ENCODE assay signal across 31 cellular contexts in the genomic region with DNA sequence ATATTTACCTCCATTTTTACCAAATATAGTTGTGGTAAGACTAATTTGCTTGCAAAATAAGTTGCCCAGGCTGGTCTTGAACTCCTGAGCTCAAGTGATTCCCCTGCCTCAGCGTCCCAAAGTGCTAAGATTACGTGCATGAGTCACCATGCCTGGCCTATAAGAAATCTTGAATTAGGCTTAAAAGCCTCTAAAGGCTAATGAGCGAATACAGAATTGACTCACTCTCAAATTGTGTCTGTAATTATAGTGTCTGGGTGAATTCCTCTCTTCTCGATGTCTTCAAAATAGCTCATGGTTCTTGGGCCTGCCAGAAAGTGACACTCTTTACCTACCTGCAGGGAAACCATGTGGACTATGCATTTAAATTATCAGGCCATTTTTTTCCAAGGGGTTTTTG.
"Had no signal": no experiment of that assay in that cellular context is flagged by ENCODE, and none has a peak within 500 bp of the region (broad histone marks: within the 10 kb centered on the region; RNA-seq: fewer than 3 reads in every experiment).

No MANE protein-coding gene starts in this region.

- H3K27me3 ChIP-seq: ascending aorta, cardiac muscle cell had no signal

- H3K36me3 ChIP-seq: ascending aorta, cardiac muscle cell had no signal

- H3K27ac ChIP-seq: ascending aorta, cardiac muscle cell, VCaP had no signal

- DNase-seq: activated CD4-positive, alpha-beta memory T cell treated with anti-CD3 and anti-CD28 coated beads, Interleukin-2, amount 10 ng/mL, durations not matched to agents 7 days and 5 days; activated CD4-positive, alpha-beta T cell treated with anti-CD3 and anti-CD28 coated beads for 1 hour; activated CD4-positive, alpha-beta T cell treated with anti-CD3 and anti-CD28 coated beads for 36 hours; activated CD4-positive, alpha-beta T cell treated with anti-CD3 and anti-CD28 coated beads for 48 hours; activated CD4-positive, alpha-beta T cell treated with anti-CD3 and anti-CD28 coated beads, Interleukin-2, amount 10 ng/mL, durations not matched to agents 7 days and 5 days; activated CD4-positive, alpha-beta T cell treated with anti-CD3 and anti-CD28 coated beads, Interleukin-2, amount 50 U/mL, for 48 hours; activated CD4-positive, CD25-positive, alpha-beta regulatory T cell; activated CD8-positive, alpha-beta memory T cell treated with anti-CD3 and anti-CD28 coated beads for 24 hours; activated CD8-positive, alpha-beta memory T cell treated with anti-CD3 and anti-CD28 coated beads, Interleukin-2, amount 10 ng/mL, durations not matched to agents 7 days and 5 days; activated CD8-positive, alpha-beta memory T cell treated with anti-CD3 and anti-CD28 coated beads, Interleukin-2, amount 50 U/mL, for 48 hours; activated CD8-positive, alpha-beta T cell treated with anti-CD3 and anti-CD28 coated beads, Interleukin-2, amount 10 ng/mL, durations not matched to agents 7 days and 5 days; activated effector memory CD4-positive, alpha-beta T cell treated with Interleukin-2 at 50 U/mL for 16 hours; activated gamma-delta T cell; activated naive CD4-positive, alpha-beta T cell treated with anti-CD3 and anti-CD28 coated beads, Interleukin-2, amount 10 ng/mL, durations not matched to agents 7 days and 5 days; activated naive CD4-positive, alpha-beta T cell treated with Interleukin-2 at 50 U/mL for 16 hours; activated naive CD8-positive, alpha-beta T cell treated with anti-CD3 and anti-CD28 coated beads, Interleukin-2, amount 10 ng/mL, durations not matched to agents 7 days and 5 days; activated naive CD8-positive, alpha-beta T cell treated with anti-CD3 and anti-CD28 coated beads, Interleukin-2, amount 50 U/mL, for 24 hours; activated T-cell treated with anti-CD3 and anti-CD28 coated beads, Interleukin-2, amount 50 U/mL, for 24 hours; activated T-cell treated with anti-CD3 and anti-CD28 coated beads, Interleukin-2, amount 50 U/mL, for 48 hours; amygdala; anterior cingulate cortex; caudate nucleus; cerebellar nuclear complex; T-helper 2 cell; T-helper 9 cell had no signal

- ATAC-seq: activated CD4-positive, alpha-beta T cell treated with anti-CD3 and anti-CD28 coated beads for 36 hours; activated CD4-positive, CD25-positive, alpha-beta regulatory T cell treated with anti-CD3 and anti-CD28 coated beads, Interleukin-2, amount 50 U/mL, for 24 hours; activated CD8-positive, alpha-beta memory T cell treated with anti-CD3 and anti-CD28 coated beads, Interleukin-2, amount 10 ng/mL, durations not matched to agents 7 days and 5 days; activated CD8-positive, alpha-beta T cell treated with anti-CD3 and anti-CD28 coated beads, Interleukin-2, amount 10 ng/mL, durations not matched to agents 7 days and 5 days; activated naive CD8-positive, alpha-beta T cell treated with anti-CD3 and anti-CD28 coated beads, Interleukin-2, amount 50 U/mL, for 24 hours had no signal

- H3K4me1 ChIP-seq: ascending aorta had no signal

- FAIRE-seq: bronchial epithelial cell, TTC549 had no signal

- H3K4me3 ChIP-seq: ascending aorta, cardiac muscle cell had no signal

- H3K9me3 ChIP-seq: ascending aorta had no signal
